Comparison of ENCODE assay signal across 11 cellular contexts in the genomic region with DNA sequence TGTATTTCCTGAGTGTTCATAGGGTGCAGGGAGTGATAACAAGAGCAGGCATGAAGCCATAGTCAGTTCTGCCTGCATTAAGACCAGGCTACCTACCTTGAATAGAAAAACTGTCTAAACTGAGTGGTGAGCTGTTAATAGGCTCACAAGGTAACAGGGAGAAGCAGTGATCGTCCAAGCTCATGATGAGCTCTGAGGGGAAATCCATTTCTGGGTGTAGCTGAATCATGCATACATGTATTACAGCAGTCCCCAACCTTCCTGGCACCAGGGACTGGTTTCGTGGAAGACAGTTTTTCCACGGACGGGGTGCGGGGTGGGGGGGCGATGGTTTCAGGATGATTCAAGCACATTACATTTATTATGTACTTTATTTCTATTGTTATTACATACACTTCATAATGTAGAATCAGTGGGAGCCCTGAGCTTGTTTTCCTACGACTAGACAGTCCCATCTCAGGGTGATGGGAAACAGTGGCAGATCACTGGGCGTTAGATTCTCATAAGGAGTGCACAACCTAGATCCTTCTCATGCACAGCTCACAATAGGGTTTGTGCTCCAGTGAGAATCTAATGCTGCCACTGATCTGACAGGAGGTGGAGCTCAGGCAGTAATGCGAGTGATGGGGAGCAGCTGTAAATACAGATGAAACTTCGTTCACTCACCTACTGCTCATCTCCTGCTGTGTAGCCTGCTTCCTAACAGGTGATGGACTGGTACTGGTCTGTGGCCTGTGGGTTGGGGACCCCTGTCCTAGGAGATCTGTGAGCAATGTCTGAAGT.
DNase-seq lines count a peak whose midpoint lies in the region; ATAC-seq lines count a peak whose summit lies in the region.
"Had no signal": no experiment of that assay in that cellular context is flagged by ENCODE, and none has a peak within 500 bp of the region (broad histone marks: within the 10 kb centered on the region; RNA-seq: fewer than 3 reads in every experiment).

No MANE protein-coding gene starts in this region.

- DNase-seq in activated T-cell treated with anti-CD3 and anti-CD28 coated beads, Interleukin-2, amount 50 U/mL, for 24 hours, result peak; percentile 78
- peak; percentile 45 for DNase-seq in stimulated activated CD8-positive, alpha-beta memory T cell treated with anti-CD3 and anti-CD28 coated beads, Interleukin-12 subunit alpha, Interleukin-12 subunit beta, amount 100 ng/mL, for 24 hours (ENCODE audit: extremely low read depth)
- DNase-seq in globus pallidus (ENCODE audit: low spot score) (no peak), amniotic stem cell (lab: John Stamatoyannopoulos, UW) (no peak), Right ventricle myocardium superior (no peak), HAP-1 (ENCODE audit: low spot score in 2 of 2) (no peak)
- DNase-seq: caudate nucleus, H7, NCI-H1092 had no signal

- peaks cover 85% of the 10 kb centered on the region for H3K4me1 Mint-ChIP-seq in activated T-cell treated with anti-CD3 and anti-CD28 coated beads, Interleukin-2, amount 50 U/mL, for 24 hours (ENCODE audit: low read depth)

- no peaks in the 10 kb centered on the region for H3K9me3 ChIP-seq in HAP-1

- H3K4me3 Mint-ChIP-seq in activated T-cell treated with anti-CD3 and anti-CD28 coated beads, Interleukin-2, amount 50 U/mL, for 24 hours, result peak overlapping the region; percentile 36

- no peaks in the 10 kb centered on the region for H3K36me3 ChIP-seq in HAP-1 (replicated peaks)

- H3K4me3 ChIP-seq in HAP-1, result no peak overlapping the region

- H3K4me1 ChIP-seq in HAP-1, result no peaks in the 10 kb centered on the region

- ATAC-seq in GM19043 (IDR thresholded peaks at IDR 0.05; ENCODE audit: low read depth, unreplicated experiment), result peak; percentile 14
- ATAC-seq in HG03342 (IDR thresholded peaks at IDR 0.05; ENCODE audit: unreplicated experiment), result peak; percentile 46
- ATAC-seq in Right ventricle myocardium superior (ENCODE audit: poor library complexity), result no peak

- H3K36me3 Mint-ChIP-seq in activated T-cell treated with anti-CD3 and anti-CD28 coated beads, Interleukin-2, amount 50 U/mL, for 24 hours (ENCODE audit: low read depth), result no peaks in the 10 kb centered on the region

- intact Hi-C loops in Right ventricle myocardium superior (cut with DNase I), result no loop called here

- peak overlapping the region; percentile 91 for H3K27ac Mint-ChIP-seq in activated T-cell treated with anti-CD3 and anti-CD28 coated beads, Interleukin-2, amount 50 U/mL, for 24 hours

- no peaks in the 10 kb centered on the region for H3K27me3 Mint-ChIP-seq in activated T-cell treated with anti-CD3 and anti-CD28 coated beads, Interleukin-2, amount 50 U/mL, for 24 hours

- in situ Hi-C loops in HAP-1 (cut with MboI; ENCODE audit: low sequenced_read_pairs), result no loop called here

- H3K9me3 Mint-ChIP-seq in activated T-cell treated with anti-CD3 and anti-CD28 coated beads, Interleukin-2, amount 50 U/mL, for 24 hours, result no peaks in the 10 kb centered on the region

- no peaks in the 10 kb centered on the region for H3K27me3 ChIP-seq in HAP-1 (ENCODE audit: low read depth)

Comparison
In these comparisons a context has a peak if more than half of its experiments do, and no peak if none do; other contexts are left out.
1. DNase-seq: peak in activated T-cell treated with anti-CD3 and anti-CD28 coated beads, Interleukin-2, amount 50 U/mL, for 24 hours (single experiment) and stimulated activated CD8-positive, alpha-beta memory T cell treated with anti-CD3 and anti-CD28 coated beads, Interleukin-12 subunit alpha, Interleukin-12 subunit beta, amount 100 ng/mL, for 24 hours (single experiment); none in globus pallidus (single experiment), amniotic stem cell (single experiment), Right ventricle myocardium superior (single experiment) and HAP-1 (0 of 2).